Comparison of ENCODE assay signal across 9 cellular contexts in the genomic region with DNA sequence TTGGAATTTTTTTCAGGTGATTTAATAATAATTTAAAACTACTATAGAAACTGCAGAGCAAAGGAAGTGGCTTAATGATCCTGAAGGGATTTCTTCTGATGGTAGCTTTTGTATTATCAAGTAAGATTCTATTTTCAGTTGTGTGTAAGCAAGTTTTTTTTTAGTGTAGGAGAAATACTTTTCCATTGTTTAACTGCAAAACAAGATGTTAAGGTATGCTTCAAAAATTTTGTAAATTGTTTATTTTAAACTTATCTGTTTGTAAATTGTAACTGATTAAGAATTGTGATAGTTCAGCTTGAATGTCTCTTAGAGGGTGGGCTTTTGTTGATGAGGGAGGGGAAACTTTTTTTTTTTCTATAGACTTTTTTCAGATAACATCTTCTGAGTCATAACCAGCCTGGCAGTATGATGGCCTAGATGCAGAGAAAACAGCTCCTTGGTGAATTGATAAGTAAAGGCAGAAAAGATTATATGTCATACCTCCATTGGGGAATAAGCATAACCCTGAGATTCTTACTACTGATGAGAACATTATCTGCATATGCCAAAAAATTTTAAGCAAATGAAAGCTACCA. TPM values are rescaled to one million over a fixed set of nuclear protein-coding genes. Genes with fewer than 3 reads are reported as not detected.
DNase-seq lines count a peak whose midpoint lies in the region; ATAC-seq, FAIRE-seq and TF ChIP-seq lines count a peak whose summit lies in the region.
"Had no signal": no experiment of that assay in that cellular context is flagged by ENCODE, and none has a peak within 500 bp of the region (broad histone marks: within the 10 kb centered on the region; RNA-seq: fewer than 3 reads in every experiment).

No MANE protein-coding gene starts in this region.

- no peak for TF ChIP-seq CTCF in heart right ventricle (IDR thresholded peaks at IDR 0.05)
- TF ChIP-seq CTCF in K562 (IDR thresholded peaks at IDR 0.05 in 2 of 3, conservative IDR thresholded peaks at IDR 0.05 in 1 of 3; ENCODE audit: insufficient read depth in 2 of 3, low read depth in 1 of 3, low read length in 3 of 3), result no peak
- no peak for TF ChIP-seq CTCF in right lobe of liver (IDR thresholded peaks at IDR 0.05)
- no peak for TF ChIP-seq CTCF in omental fat pad (IDR thresholded peaks at IDR 0.05)

- H3K27me3 ChIP-seq in heart right ventricle (no peaks in the 10 kb centered on the region), K562 (ENCODE audit: control insufficient read depth in 2 of 2, insufficient read depth in 2 of 2, low read length in 2 of 2) (no peaks in the 10 kb centered on the region), right lobe of liver (no peaks in the 10 kb centered on the region), aorta (ENCODE audit: control insufficient read depth in 1 of 2, insufficient read depth in 2 of 2, low read length in 1 of 2) (peaks cover 0 to 2% of the 10 kb centered on the region in 2 donors)

- CTCF ChIA-PET in K562 (lab: Yijun Ruan, JAX; ENCODE audit: low intra/inter-chr PET ratio), result no interaction called here

- H3K9me3 ChIP-seq in heart right ventricle, result no peaks in the 10 kb centered on the region
- H3K9me3 ChIP-seq in K562 (replicated peaks; ENCODE audit: control insufficient read depth, insufficient read depth, low read depth, low read length), result no peaks in the 10 kb centered on the region
- no peaks in the 10 kb centered on the region for H3K9me3 ChIP-seq in right lobe of liver
- H3K9me3 ChIP-seq in aorta (ENCODE audit: control insufficient read depth, low read length), result no peaks in the 10 kb centered on the region

- DNase-seq in heart right ventricle (no peak), Right ventricle myocardium inferior (ENCODE audit: missing footprints) (no peak), K562 (ENCODE audit: extremely low read depth in 1 of 4, low spot score in 3 of 4) (peak in 2 of 4 experiments; percentile 22 to 60), right lobe of liver (no peak), aorta (no peak), NCI-H226 (no peak), omental fat pad (ENCODE audit: low spot score) (no peak)
- no peak for DNase-seq in stimulated activated naive CD4-positive, alpha-beta T cell treated with Interleukin-2 at 50 U/mL for 16 hours (lab: John Stamatoyannopoulos, UW)
- DNase-seq: NCI-H146 had no signal

- H3K79me2 ChIP-seq in K562 (ENCODE audit: control insufficient read depth, insufficient read depth, low read length), result peaks cover 96% of the 10 kb centered on the region

- H3K4me3 ChIP-seq in heart right ventricle (peak overlapping the region; percentile 68 to 88 (median 84)), K562 (peak overlapping the region; percentile 84), right lobe of liver (peak overlapping the region; percentile 61 to 75 (median 67)), aorta (ENCODE audit: low read length in 2 of 2) (peak overlapping the region; percentile 95 to 100)

- POLR2A ChIA-PET in K562 (lab: Yijun Ruan, JAX), result interaction anchor here (0.6 to 27.6 kb wide), 43 partner anchors 7 to 1311 kb away, joined by 3 to 2118 read pairs (median 5); a partner anchor contains a TSS

- peaks cover 5% of the 10 kb centered on the region for H3K9me1 ChIP-seq in K562 (ENCODE audit: control insufficient read depth, insufficient read depth, low read length)

- BruUV-seq in K562 (replicated peaks; lab: Mats Ljungman, UMichigan), result no TSS peak

- intact Hi-C loops in heart right ventricle (cut with DNase I) (loop anchor here in 1 of 10 donors (5.0 kb wide), 1 partner anchor 80 kb away; a partner anchor contains a TSS), Right ventricle myocardium inferior (cut with DNase I) (no loop called here), K562 (cut with micrococcal nuclease) (no loop called here), right lobe of liver (cut with DNase I) (no loop called here), aorta (cut with DNase I) (no loop called here)

- H3K4me1 ChIP-seq in heart right ventricle (peaks cover 3 to 45% (median 32%) of the 10 kb centered on the region in 9 donors), K562 (replicated peaks in 1 of 2; ENCODE audit: control insufficient read depth in 2 of 2, insufficient read depth in 2 of 2, low read length in 2 of 2) (peaks cover 2 to 5% of the 10 kb centered on the region in 2 experiments; a peak in 2 of 5 replicates), right lobe of liver (peaks cover 0 to 36% (median 0%) of the 10 kb centered on the region in 4 donors), aorta (ENCODE audit: control insufficient read depth in 1 of 2, insufficient read depth in 2 of 2, low read length in 2 of 2) (peaks cover 0 to 2% of the 10 kb centered on the region in 2 donors)

- TF ChIP-seq POLR2A in K562 (conservative IDR thresholded peaks at IDR 0.05) (no peak), right lobe of liver (IDR thresholded peaks at IDR 0.05) (no peak)

- ATAC-seq in heart right ventricle (no peak), Right ventricle myocardium inferior (no peak), K562 (no peak), right lobe of liver (no peak), aorta (ENCODE audit: low FRiP score) (no peak), omental fat pad (ENCODE audit: low FRiP score) (no peak)

- H4K20me1 ChIP-seq in K562 (replicated peaks; ENCODE audit: control insufficient read depth, insufficient read depth, low read length), result peaks cover 70% of the 10 kb centered on the region

- no peak overlapping the region for H2AFZ ChIP-seq in K562 (ENCODE audit: low read depth, low read length)

- TF ChIP-seq EP300 in K562 (IDR thresholded peaks at IDR 0.05; ENCODE audit: low read length), result no peak

- peak overlapping the region in 1 of 2 experiments; percentile 100; a peak in 3 of 4 replicates for H3K9ac ChIP-seq in K562 (ENCODE audit: insufficient read depth in 1 of 2, low read depth in 2 of 2, low read length in 2 of 2)

- peaks cover 0 to 70% (median 47%) of the 10 kb centered on the region in 9 donors for H3K36me3 ChIP-seq in heart right ventricle
- H3K36me3 ChIP-seq in K562 (ENCODE audit: control insufficient read depth, insufficient read depth, low read length), result peaks cover 75% of the 10 kb centered on the region
- H3K36me3 ChIP-seq in right lobe of liver, result peaks cover 13 to 49% (median 33%) of the 10 kb centered on the region in 4 donors
- H3K36me3 ChIP-seq in aorta (ENCODE audit: control insufficient read depth in 1 of 2, insufficient read depth in 2 of 2, low read length in 1 of 2), result peaks cover 15 to 16% of the 10 kb centered on the region in 2 donors

- TF ChIP-seq RAD21 in K562 (CRISPR knock-in tag; conservative IDR thresholded peaks at IDR 0.05 in 1 of 2, IDR thresholded peaks at IDR 0.05 in 1 of 2), result 0 out of 4 replicates have a peak, but pooled peaks of 1 of the 2 experiments have one; percentile 13

- FAIRE-seq in K562 (lab: Jason Lieb, UNC), result no peak

- in situ Hi-C loops in K562 (cut with MboI), result no loop called here

- H3K27ac ChIP-seq in heart right ventricle (peak overlapping the region in 9 of 10 donors; percentile 97 to 100 (median 99)), K562 (ENCODE audit: extremely low read depth, low read depth, low read length) (peak overlapping the region; percentile 99), right lobe of liver (peak overlapping the region; percentile 99 to 100 (median 100)), aorta (ENCODE audit: low read depth in 1 of 2, low read length in 2 of 2) (no peak overlapping the region)

- H3K4me2 ChIP-seq in K562 (ENCODE audit: insufficient read depth, low read length), result peak overlapping the region; percentile 94

RNA-seq across cellular contexts. Expression of a gene that starts 3.5 kb away (rescaled TPM):
- total RNA-seq in heart right ventricle (1,000 to 10,000 TPM; 4,742 to 8,462 (median 5,956) TPM), Right ventricle myocardium inferior (5,781 TPM), K562 (2014; rRNA removed) (1,943 and 2,212 TPM in 2 replicates), K562 (2014; rRNA removed; fragmentation: Illumina TruSeq; extraction: Trizol) (2,548 and 2,859 TPM in 2 replicates), K562 (2015; rRNA removed; fragmentation: Illumina TruSeq; extraction: Trizol) (2,437 and 2,551 TPM in 2 replicates), K562 (2021) (4,052 and 5,928 TPM in 2 replicates), right lobe of liver (1,000 to 10,000 TPM; 2,716 to 5,163 (median 3,933) TPM), aorta (over 10,000 TPM; 16,103 to 18,225 TPM), omental fat pad (over 10,000 TPM; 11,614 to 21,764 (median 16,063) TPM)
- polyA plus RNA-seq in heart right ventricle (1,000 to 10,000 TPM in 1 of 2 donors, 100 to 1,000 TPM in 1; 205 to 8,339 TPM), K562 (2011; rRNA removed) (980 and 1,205 TPM in 2 replicates), K562 (2014; fragmentation: Illumina TruSeq; extraction: Trizol) (363 and 398 TPM in 2 replicates), K562 (2014; fragmentation: Nextera tagmentation; extraction: Ambion mirVana) (1,000 to 10,000 TPM; 1,606 to 8,715 TPM), K562 (2014; rRNA removed) (1,666 and 2,351 TPM in 2 replicates), aorta (100 to 1,000 TPM; 228 to 370 TPM)
- total RNA-seq in K562 (2011; cell fraction: chromatin; rRNA removed; ENCODE audit: low replicate concordance), result 25,088 and 54,166 TPM in 2 replicates
- total RNA-seq in K562 (2011; cell fraction: nucleolus; rRNA removed), result 9,055 and 12,105 TPM in 2 replicates
- 29,585 and 58,308 TPM in 2 replicates for total RNA-seq in K562 (2011; cell fraction: nucleoplasm; rRNA removed)
- polyA plus RNA-seq in K562 (2011; cell fraction: cytosol; rRNA removed), result 93.6 and 371 TPM in 2 replicates
- 5,475 and 8,513 TPM in 2 replicates for polyA plus RNA-seq in K562 (2011; cell fraction: nucleus; rRNA removed)
- 1,113 and 1,346 TPM in 2 replicates for polyA plus RNA-seq in K562 (2012)
- 5,106 and 10,064 TPM in 2 replicates for polyA minus RNA-seq in K562 (2011; rRNA and poly(A)+ RNA removed)
- polyA minus RNA-seq in K562 (2011; cell fraction: cytosol; rRNA and poly(A)+ RNA removed), result 2,869 and 5,041 TPM in 2 replicates
- polyA minus RNA-seq in K562 (2011; cell fraction: nucleus; rRNA and poly(A)+ RNA removed), result 20,177 and 33,147 TPM in 2 replicates

RNA-seq across cellular contexts. Expression of a gene that starts 22.5 kb away (rescaled TPM):
- total RNA-seq in heart right ventricle (10 to 100 TPM; 47.4 to 66.9 (median 55.6) TPM), Right ventricle myocardium inferior (55.6 TPM), K562 (2014; rRNA removed) (145 and 156 TPM in 2 replicates), K562 (2014; rRNA removed; fragmentation: Illumina TruSeq; extraction: Trizol) (14.2 and 20.2 TPM in 2 replicates), K562 (2015; rRNA removed; fragmentation: Illumina TruSeq; extraction: Trizol) (57.6 and 59.0 TPM in 2 replicates), K562 (2021) (113 and 115 TPM in 2 replicates), right lobe of liver (10 to 100 TPM; 51.3 to 82.3 (median 57.0) TPM), aorta (10 to 100 TPM; 74.0 to 74.4 TPM), omental fat pad (100 to 1,000 TPM in 1 of 4 donors, 10 to 100 TPM in 3; 75.4 to 105 (median 88.8) TPM)
- polyA plus RNA-seq in heart right ventricle (100 to 1,000 TPM in 1 of 2 donors, 10 to 100 TPM in 1; 90.0 to 130 TPM), K562 (2011; rRNA removed) (55.0 and 79.2 TPM in 2 replicates), K562 (2014; fragmentation: Illumina TruSeq; extraction: Trizol) (76.1 and 81.3 TPM in 2 replicates), K562 (2014; fragmentation: Nextera tagmentation; extraction: Ambion mirVana) (1 to 10 TPM; 1.9 to 4.7 TPM), K562 (2014; rRNA removed) (96.0 and 104 TPM in 2 replicates), aorta (10 to 100 TPM; 31.3 to 98.9 TPM)
- 59.7 and 207 TPM in 2 replicates for total RNA-seq in K562 (2011; cell fraction: chromatin; rRNA removed; ENCODE audit: low replicate concordance)
- 125 and 130 TPM in 2 replicates for total RNA-seq in K562 (2011; cell fraction: nucleolus; rRNA removed)
- 91.0 and 98.2 TPM in 2 replicates for total RNA-seq in K562 (2011; cell fraction: nucleoplasm; rRNA removed)
- 121 and 188 TPM in 2 replicates for polyA plus RNA-seq in K562 (2011; cell fraction: cytosol; rRNA removed)
- 124 and 172 TPM in 2 replicates for polyA plus RNA-seq in K562 (2011; cell fraction: nucleus; rRNA removed)
- polyA plus RNA-seq in K562 (2012), result 54.7 and 95.3 TPM in 2 replicates
- polyA minus RNA-seq in K562 (2011; rRNA and poly(A)+ RNA removed), result 27.0 and 42.0 TPM in 2 replicates
- polyA minus RNA-seq in K562 (2011; cell fraction: cytosol; rRNA and poly(A)+ RNA removed), result 62.5 and 74.3 TPM in 2 replicates
- polyA minus RNA-seq in K562 (2011; cell fraction: nucleus; rRNA and poly(A)+ RNA removed), result 31.2 and 38.2 TPM in 2 replicates

RNA-seq across cellular contexts. Expression of a gene that starts 55.8 kb away (rescaled TPM):
- total RNA-seq in heart right ventricle (10 to 100 TPM; 54.4 to 92.5 (median 72.8) TPM), Right ventricle myocardium inferior (72.3 TPM), K562 (2014; rRNA removed) (15.0 and 19.3 TPM in 2 replicates), K562 (2014; rRNA removed; fragmentation: Illumina TruSeq; extraction: Trizol) (1.3 and 1.7 TPM in 2 replicates), K562 (2015; rRNA removed; fragmentation: Illumina TruSeq; extraction: Trizol) (3.8 and 4.4 TPM in 2 replicates), K562 (2021) (17.1 and 18.8 TPM in 2 replicates), right lobe of liver (10 to 100 TPM; 26.6 to 94.1 (median 46.8) TPM), aorta (100 to 1,000 TPM; 280 to 473 TPM), omental fat pad (10 to 100 TPM; 67.3 to 84.8 (median 76.5) TPM)
- polyA plus RNA-seq in heart right ventricle (10 to 100 TPM; 42.7 to 79.7 TPM), K562 (2011; rRNA removed) (7.4 and 17.0 TPM in 2 replicates), K562 (2014; fragmentation: Illumina TruSeq; extraction: Trizol) (4.8 and 6.9 TPM in 2 replicates), K562 (2014; fragmentation: Nextera tagmentation; extraction: Ambion mirVana) (under 1 TPM; 0.06 to 0.14 TPM), K562 (2014; rRNA removed) (14.6 and 20.5 TPM in 2 replicates), aorta (100 to 1,000 TPM in 1 of 2 donors, 10 to 100 TPM in 1; 40.1 to 467 TPM)
- 78.9 and 182 TPM in 2 replicates for total RNA-seq in K562 (2011; cell fraction: chromatin; rRNA removed; ENCODE audit: low replicate concordance)
- 71.7 and 81.2 TPM in 2 replicates for total RNA-seq in K562 (2011; cell fraction: nucleolus; rRNA removed)
- 77.2 and 120 TPM in 2 replicates for total RNA-seq in K562 (2011; cell fraction: nucleoplasm; rRNA removed)
- polyA plus RNA-seq in K562 (2011; cell fraction: cytosol; rRNA removed), result 13.4 and 20.3 TPM in 2 replicates
- 102 and 163 TPM in 2 replicates for polyA plus RNA-seq in K562 (2011; cell fraction: nucleus; rRNA removed)
- 19.2 and 25.7 TPM in 2 replicates for polyA plus RNA-seq in K562 (2012)
- polyA minus RNA-seq in K562 (2011; rRNA and poly(A)+ RNA removed), result 6.4 and 7.8 TPM in 2 replicates
- 7.6 and 12.6 TPM in 2 replicates for polyA minus RNA-seq in K562 (2011; cell fraction: cytosol; rRNA and poly(A)+ RNA removed)
- 18.2 and 23.1 TPM in 2 replicates for polyA minus RNA-seq in K562 (2011; cell fraction: nucleus; rRNA and poly(A)+ RNA removed)

Comparison
In these comparisons a context has a peak if more than half of its experiments do, and no peak if none do; other contexts are left out.
1. H3K27ac ChIP-seq: peak in heart right ventricle (9 of 10), K562 (single experiment) and right lobe of liver (3 of 3); none in aorta (0 of 2).
2. Peak in every context shown above with its lines, with median percentiles within 50 percentile points of each other: H3K4me3 ChIP-seq.